In genomic region chr5:64690104-64690416, GRCh38 we compare ENCODE assay signal across 8 cellular contexts. TPM values are rescaled to one million over a fixed set of nuclear protein-coding genes. Genes with fewer than 3 reads are reported as not detected.
DNase-seq lines count a peak whose midpoint lies in the region; ATAC-seq and TF ChIP-seq lines count a peak whose summit lies in the region.

No MANE protein-coding gene starts in this region.

- 2% methylated on average over 9 of the region's 9 CpGs for WGBS in esophagus muscularis mucosa
- WGBS in psoas muscle, 3 donors: 2 to 3% (median 2%) methylated on average over 9 of the region's 9 CpGs

- H3K27me3 ChIP-seq in WERI-Rb-1 (ENCODE audit: insufficient read depth, low read depth, severe bottlenecking): no peaks in the 10 kb centered on the region
- H3K27me3 ChIP-seq in esophagus muscularis mucosa: peaks cover 0 to 33% (median 4%) of the 10 kb centered on the region in 4 donors
- H3K27me3 ChIP-seq in psoas muscle (ENCODE audit: insufficient read depth in 3 of 3, low read length in 2 of 3): peaks cover 0 to 29% (median 10%) of the 10 kb centered on the region in 3 donors

- no peak for TF ChIP-seq POLR2A in esophagus muscularis mucosa (IDR thresholded peaks at IDR 0.05; ENCODE audit: low read depth)
- TF ChIP-seq POLR2A in erythroblast (IDR thresholded peaks at IDR 0.05; ENCODE audit: low read length): no peak

- H3K4me3 ChIP-seq in WERI-Rb-1 (ENCODE audit: low read depth, low read length): peak overlapping the region; percentile 55
- peak overlapping the region in 3 of 4 donors; percentile 24 to 34 (median 32) for H3K4me3 ChIP-seq in esophagus muscularis mucosa
- peak overlapping the region; percentile 67 for H3K4me3 ChIP-seq in psoas muscle

- no peak for TF ChIP-seq CTCF in WERI-Rb-1 (IDR thresholded peaks at IDR 0.05; ENCODE audit: low read depth, low read length)
- no peak for TF ChIP-seq CTCF in esophagus muscularis mucosa (IDR thresholded peaks at IDR 0.05)
- TF ChIP-seq CTCF in psoas muscle (IDR thresholded peaks at IDR 0.05): no peak

- no peak for ATAC-seq in psoas muscle
- ATAC-seq in HG02798 (IDR thresholded peaks at IDR 0.05; ENCODE audit: poor library complexity, unreplicated experiment): no peak

- TF ChIP-seq EP300 in esophagus muscularis mucosa (IDR thresholded peaks at IDR 0.05): no peak

- H3K36me3 ChIP-seq in WERI-Rb-1 (no peaks in the 10 kb centered on the region), esophagus muscularis mucosa (no peaks in the 10 kb centered on the region), psoas muscle (ENCODE audit: insufficient read depth in 1 of 2, low read depth in 1 of 2) (no peaks in the 10 kb centered on the region)

- peak; percentile 37 to 54 for DNase-seq in NCI-H526 (lab: John Stamatoyannopoulos, UW)
- no peak for DNase-seq in NCI-H526 treated with DMSO at 0.1 percent for 48 hours (lab: John Stamatoyannopoulos, UW)
- no peak for DNase-seq in WERI-Rb-1
- DNase-seq in esophagus muscularis mucosa (ENCODE audit: extremely low spot score): no peak
- DNase-seq in psoas muscle: no peak
- DNase-seq in KG1 (lab: John Stamatoyannopoulos, UW): no peak
- DNase-seq in erythroblast (lab: John Stamatoyannopoulos, UW): no peak

- no peak overlapping the region for H3K27ac ChIP-seq in WERI-Rb-1
- no peak overlapping the region for H3K27ac ChIP-seq in esophagus muscularis mucosa (replicated peaks in 1 of 4)
- no peak overlapping the region for H3K27ac ChIP-seq in psoas muscle

- intact Hi-C loops in esophagus muscularis mucosa (cut with DNase I) (no loop called here), psoas muscle (cut with DNase I) (no loop called here)

- H3K4me1 ChIP-seq in esophagus muscularis mucosa (peaks cover 7 to 15% (median 11%) of the 10 kb centered on the region in 4 donors), psoas muscle (no peaks in the 10 kb centered on the region)

- H3K9me3 ChIP-seq in WERI-Rb-1 (ENCODE audit: severe bottlenecking) (no peaks in the 10 kb centered on the region), esophagus muscularis mucosa (no peaks in the 10 kb centered on the region), psoas muscle (no peaks in the 10 kb centered on the region)

RNA-seq across cellular contexts. Expression of gene SHISAL2B, which starts 0.2 kb away (rescaled TPM):
- total RNA-seq in esophagus muscularis mucosa (not detected), psoas muscle (not detected)
- under 1 TPM in 1 of 3 donors, not detected in 2; 0.06 TPM for polyA plus RNA-seq in psoas muscle

Comparison
In these comparisons a context has a peak if more than half of its experiments do, and no peak if none do; other contexts are left out.
1. DNase-seq: peak in NCI-H526 (2 of 2); none in NCI-H526 treated with DMSO at 0.1 percent for 48 hours (single experiment), WERI-Rb-1 (single experiment), esophagus muscularis mucosa (single experiment), psoas muscle (0 of 2), KG1 (single experiment) and erythroblast (0 of 2).
2. Peak in every context shown above with its lines, with median percentiles within 50 percentile points of each other: H3K4me3 ChIP-seq.